ENCODE assay signal across 37 cellular contexts in the genomic region with DNA sequence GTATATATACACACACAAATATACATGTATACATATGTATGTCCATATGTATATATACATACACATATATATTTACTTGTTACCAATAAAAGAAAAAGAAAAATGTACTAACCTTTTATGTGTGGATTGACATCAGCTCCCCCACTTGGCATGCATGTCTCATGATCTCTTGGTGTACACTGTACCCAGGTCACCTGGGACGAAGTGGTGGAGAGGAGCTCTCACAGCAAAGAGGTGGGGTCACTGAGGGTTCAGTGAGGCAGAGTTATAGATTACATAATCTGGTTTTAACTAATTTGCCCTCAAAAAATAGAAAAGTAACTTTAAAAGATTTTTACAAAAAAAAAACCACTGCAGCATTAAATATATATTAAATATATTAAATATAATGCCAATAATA.
"Had no signal": no experiment of that assay in that cellular context is flagged by ENCODE, and none has a peak within 500 bp of the region (broad histone marks: within the 10 kb centered on the region; RNA-seq: fewer than 3 reads in every experiment).

No MANE protein-coding gene starts in this region.

- H3K4me3 Mint-ChIP-seq: activated naive CD4-positive, alpha-beta T cell treated with anti-CD3 and anti-CD28 coated beads for 36 hours; activated naive CD4-positive, alpha-beta T cell treated with anti-CD3 and anti-CD28 coated beads, Interleukin-2, amount 10 ng/mL, durations not matched to agents 7 days and 5 days; activated naive CD4-positive, alpha-beta T cell treated with anti-CD3 and anti-CD28 coated beads, Interleukin-2, amount 50 U/mL, for 24 hours; activated naive CD8-positive, alpha-beta T cell; activated naive CD8-positive, alpha-beta T cell treated with anti-CD3 and anti-CD28 coated beads for 36 hours; activated naive CD8-positive, alpha-beta T cell treated with anti-CD3 and anti-CD28 coated beads, Interleukin-2, amount 10 ng/mL, durations not matched to agents 7 days and 5 days; activated naive CD8-positive, alpha-beta T cell treated with anti-CD3 and anti-CD28 coated beads, Interleukin-2, amount 50 U/mL, for 24 hours; activated T-cell treated with anti-CD3 and anti-CD28 coated beads, Interleukin-2, amount 50 U/mL, for 24 hours; activated T-cell treated with anti-CD3 and anti-CD28 coated beads, Interleukin-2, amount 50 U/mL, for 4 hours; activated T-cell treated with anti-CD3 and anti-CD28 coated beads, Interleukin-2, amount 50 U/mL, for 72 hours; activated T-helper 1 cell treated with anti-CD3 and anti-CD28 coated beads, Interleukin-12 subunit alpha, Interleukin-12 subunit beta, Interleukin-2, Interleukin-4 antibody, amounts not matched to agents 30 ng/mL and 10 ng/mL and 1 ng/mL, durations not matched to agents 14 hours and 24 hours and 36 hours; activated T-helper 17 cell treated with anti-CD3 and anti-CD28 coated beads, Interleukin-2, amount 50 U/mL, for 72 hours; brain; central memory CD8-positive, alpha-beta T cell had no signal

- H3K36me3 Mint-ChIP-seq: activated naive CD4-positive, alpha-beta T cell treated with anti-CD3 and anti-CD28 coated beads, Interleukin-2, amount 10 ng/mL, durations not matched to agents 7 days and 5 days; activated naive CD4-positive, alpha-beta T cell treated with anti-CD3 and anti-CD28 coated beads, Interleukin-2, amount 50 U/mL, for 72 hours; activated naive CD8-positive, alpha-beta T cell treated with anti-CD3 and anti-CD28 coated beads for 36 hours; activated naive CD8-positive, alpha-beta T cell treated with anti-CD3 and anti-CD28 coated beads, Interleukin-2, amount 10 ng/mL, durations not matched to agents 7 days and 5 days; brain had no signal

- H3K4me3 ChIP-seq: adrenal gland, ascending aorta, body of pancreas, breast epithelium, cardiac muscle cell had no signal

- H3K27me3 ChIP-seq: adrenal gland, ascending aorta, body of pancreas, brain microvascular endothelial cell, breast epithelium, cardiac muscle cell had no signal

- H3K27me3 Mint-ChIP-seq: activated naive CD4-positive, alpha-beta T cell treated with anti-CD3 and anti-CD28 coated beads, Interleukin-2, amount 50 U/mL, for 24 hours; activated naive CD8-positive, alpha-beta T cell; activated naive CD8-positive, alpha-beta T cell treated with anti-CD3 and anti-CD28 coated beads for 36 hours; activated naive CD8-positive, alpha-beta T cell treated with anti-CD3 and anti-CD28 coated beads, Interleukin-2, amount 50 U/mL, for 24 hours; activated T-cell treated with anti-CD3 and anti-CD28 coated beads, Interleukin-2, amount 50 U/mL, for 24 hours; central memory CD8-positive, alpha-beta T cell had no signal

- H3K27ac ChIP-seq: adrenal gland, ascending aorta, body of pancreas, brain microvascular endothelial cell, breast epithelium, cardiac muscle cell had no signal

- ATAC-seq: activated naive CD4-positive, alpha-beta T cell treated with anti-CD3 and anti-CD28 coated beads, Interleukin-2, amount 50 U/mL, for 72 hours; activated naive CD8-positive, alpha-beta T cell treated with anti-CD3 and anti-CD28 coated beads, Interleukin-2, amount 50 U/mL, for 24 hours; activated T-cell treated with anti-CD3 and anti-CD28 coated beads, Interleukin-2, amount 50 U/mL, for 4 hours; activated T-cell treated with anti-CD3 and anti-CD28 coated beads, Interleukin-2, amount 50 U/mL, for 72 hours; activated T-helper 17 cell treated with anti-CD3 and anti-CD28 coated beads, Interleukin-2, amount 50 U/mL, for 72 hours; body of pancreas had no signal

- H3K4me1 ChIP-seq: adrenal gland, ascending aorta, body of pancreas, breast epithelium had no signal

- H3K27ac Mint-ChIP-seq: activated naive CD4-positive, alpha-beta T cell treated with anti-CD3 and anti-CD28 coated beads for 36 hours; activated naive CD4-positive, alpha-beta T cell treated with anti-CD3 and anti-CD28 coated beads, Interleukin-2, amount 10 ng/mL, durations not matched to agents 7 days and 5 days; activated naive CD4-positive, alpha-beta T cell treated with anti-CD3 and anti-CD28 coated beads, Interleukin-2, amount 50 U/mL, for 24 hours; activated naive CD4-positive, alpha-beta T cell treated with anti-CD3 and anti-CD28 coated beads, Interleukin-2, amount 50 U/mL, for 72 hours; activated naive CD8-positive, alpha-beta T cell; activated naive CD8-positive, alpha-beta T cell treated with anti-CD3 and anti-CD28 coated beads for 36 hours; activated naive CD8-positive, alpha-beta T cell treated with anti-CD3 and anti-CD28 coated beads, Interleukin-2, amount 10 ng/mL, durations not matched to agents 7 days and 5 days; activated naive CD8-positive, alpha-beta T cell treated with anti-CD3 and anti-CD28 coated beads, Interleukin-2, amount 50 U/mL, for 24 hours; activated T-cell treated with anti-CD3 and anti-CD28 coated beads, Interleukin-2, amount 50 U/mL, for 24 hours; activated T-cell treated with anti-CD3 and anti-CD28 coated beads, Interleukin-2, amount 50 U/mL, for 72 hours; activated T-helper 1 cell treated with anti-CD3 and anti-CD28 coated beads, Interleukin-12 subunit alpha, Interleukin-12 subunit beta, Interleukin-2, Interleukin-4 antibody, amounts not matched to agents 30 ng/mL and 10 ng/mL and 1 ng/mL, durations not matched to agents 14 hours and 24 hours and 36 hours; activated T-helper 17 cell treated with anti-CD3 and anti-CD28 coated beads, Interleukin-2, amount 50 U/mL, for 72 hours; activated T-helper 2 cell treated with anti-CD3 and anti-CD28 coated beads, Interferon-gamma antibody, Interleukin-2, Interleukin-4, amounts not matched to agents 10 μg/mL and 5 μg/mL and 100 μg/mL, durations not matched to agents 14 hours and 24 hours and 36 hours; brain had no signal

- H3K9me3 ChIP-seq: adrenal gland, ascending aorta, body of pancreas, breast epithelium had no signal

- DNase-seq: activated effector memory CD4-positive, alpha-beta T cell treated with anti-CD3 and anti-CD28 coated beads, Interleukin-2, amount 50 U/mL, for 16 hours; activated effector memory CD4-positive, alpha-beta T cell treated with Interleukin-2 at 50 U/mL for 16 hours; activated gamma-delta T cell; activated gamma-delta T cell treated with Interleukin-2 at 50 U/mL for 16 hours; activated naive CD4-positive, alpha-beta T cell treated with anti-CD3 and anti-CD28 coated beads for 36 hours; activated naive CD4-positive, alpha-beta T cell treated with anti-CD3 and anti-CD28 coated beads, Interleukin-2, amount 10 ng/mL, durations not matched to agents 7 days and 5 days; activated naive CD4-positive, alpha-beta T cell treated with anti-CD3 and anti-CD28 coated beads, Interleukin-2, amount 50 U/mL, for 16 hours; activated naive CD4-positive, alpha-beta T cell treated with Interleukin-2 at 50 U/mL for 16 hours; activated naive CD8-positive, alpha-beta T cell treated with anti-CD3 and anti-CD28 coated beads for 36 hours; activated naive CD8-positive, alpha-beta T cell treated with anti-CD3 and anti-CD28 coated beads, Interleukin-2, amount 10 ng/mL, durations not matched to agents 7 days and 5 days; activated naive CD8-positive, alpha-beta T cell treated with anti-CD3 and anti-CD28 coated beads, Interleukin-2, amount 50 U/mL, for 24 hours; activated T-cell treated with anti-CD3 and anti-CD28 coated beads, Interleukin-2, amount 50 U/mL, for 1 hour; activated T-cell treated with anti-CD3 and anti-CD28 coated beads, Interleukin-2, amount 50 U/mL, for 24 hours; activated T-cell treated with anti-CD3 and anti-CD28 coated beads, Interleukin-2, amount 50 U/mL, for 4 hours; activated T-cell treated with anti-CD3 and anti-CD28 coated beads, Interleukin-2, amount 50 U/mL, for 48 hours; activated T-cell treated with anti-CD3 and anti-CD28 coated beads, Interleukin-2, amount 50 U/mL, for 72 hours; adrenal gland; amniotic stem cell; amygdala; anterior cingulate cortex; aorta; body of pancreas; brain microvascular endothelial cell; caudate nucleus; central memory CD4-positive, alpha-beta T cell; cerebellar nuclear complex had no signal

- H3K4me1 Mint-ChIP-seq: activated naive CD4-positive, alpha-beta T cell treated with anti-CD3 and anti-CD28 coated beads, Interleukin-2, amount 10 ng/mL, durations not matched to agents 7 days and 5 days; activated naive CD4-positive, alpha-beta T cell treated with anti-CD3 and anti-CD28 coated beads, Interleukin-2, amount 50 U/mL, for 24 hours; activated naive CD8-positive, alpha-beta T cell treated with anti-CD3 and anti-CD28 coated beads for 36 hours; activated naive CD8-positive, alpha-beta T cell treated with anti-CD3 and anti-CD28 coated beads, Interleukin-2, amount 10 ng/mL, durations not matched to agents 7 days and 5 days; activated naive CD8-positive, alpha-beta T cell treated with anti-CD3 and anti-CD28 coated beads, Interleukin-2, amount 50 U/mL, for 24 hours; activated T-helper 17 cell treated with anti-CD3 and anti-CD28 coated beads, Interleukin-2, amount 50 U/mL, for 72 hours; brain; central memory CD8-positive, alpha-beta T cell had no signal

- H3K36me3 ChIP-seq: adrenal gland, ascending aorta, brain microvascular endothelial cell, breast epithelium, cardiac muscle cell had no signal

- H3K9me3 Mint-ChIP-seq: activated naive CD4-positive, alpha-beta T cell treated with anti-CD3 and anti-CD28 coated beads for 36 hours; activated naive CD4-positive, alpha-beta T cell treated with anti-CD3 and anti-CD28 coated beads, Interleukin-2, amount 50 U/mL, for 24 hours; activated naive CD4-positive, alpha-beta T cell treated with anti-CD3 and anti-CD28 coated beads, Interleukin-2, amount 50 U/mL, for 72 hours; activated T-cell treated with anti-CD3 and anti-CD28 coated beads, Interleukin-2, amount 50 U/mL, for 4 hours; activated T-helper 1 cell treated with anti-CD3 and anti-CD28 coated beads, Interleukin-12 subunit alpha, Interleukin-12 subunit beta, Interleukin-2, Interleukin-4 antibody, amounts not matched to agents 30 ng/mL and 10 ng/mL and 1 ng/mL, durations not matched to agents 14 hours and 24 hours and 36 hours; activated T-helper 2 cell treated with anti-CD3 and anti-CD28 coated beads, Interferon-gamma antibody, Interleukin-2, Interleukin-4, amounts not matched to agents 10 μg/mL and 5 μg/mL and 100 μg/mL, durations not matched to agents 14 hours and 24 hours and 36 hours; central memory CD8-positive, alpha-beta T cell had no signal
